In the genomic region with DNA sequence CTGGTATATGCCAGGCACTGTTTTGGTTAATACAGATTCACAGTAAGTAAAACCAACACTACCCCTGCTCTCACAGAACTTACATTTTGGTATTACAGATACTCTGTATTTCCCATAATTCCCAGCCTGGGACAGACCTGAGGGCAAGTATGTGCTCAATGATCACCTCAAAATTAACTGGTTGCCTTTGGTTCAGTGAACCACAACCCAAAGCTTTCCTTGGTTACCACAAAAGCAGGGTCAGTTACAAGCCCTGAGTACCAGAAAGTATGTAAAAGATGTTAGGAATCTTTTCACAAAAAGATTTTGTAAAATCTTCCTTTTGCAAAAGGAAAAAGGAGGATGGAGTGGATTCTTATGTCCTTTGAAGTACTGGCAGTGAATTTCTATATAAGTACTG, we compare ENCODE assay signal across 24 cellular contexts.
"Had no signal": no experiment of that assay in that cellular context is flagged by ENCODE, and none has a peak within 500 bp of the region (broad histone marks: within the 10 kb centered on the region; RNA-seq: fewer than 3 reads in every experiment).

No MANE protein-coding gene starts in this region.

- H3K4me1 ChIP-seq: SJSA1 had no signal

- H3K4me3 ChIP-seq: MG63, SJSA1, SK-N-MC had no signal

- H3K27me3 ChIP-seq: SJSA1 had no signal

- ATAC-seq: HepG2 had no signal

- H3K27ac ChIP-seq: SJSA1, SK-N-MC had no signal

- DNase-seq: IMR-90, Karpas-422, KG1, MG63, NCI-H1092, NCI-H1105 treated with DMSO at 0.1 percent for 48 hours, NCI-H1417 treated with DMSO at 0.1 percent for 48 hours, NCI-H146, NCI-H1694 treated with DMSO at 0.1 percent for 48 hours, NCI-H1930, NCI-H2081, NCI-H2171, NCI-H226, NCI-H446, NCI-H510A, NCI-H524 treated with DMSO at 0.1 percent for 48 hours, NCI-H69, NCI-H774, Right ventricle myocardium superior, RPMI8226, SIG-M5 had no signal

- H3K36me3 ChIP-seq: MG63, SJSA1 had no signal

- H3K9me3 ChIP-seq: MG63, SJSA1 had no signal
